In genomic region chr1:68197891-68198290, GRCh38 we compare ENCODE assay signal across 9 cellular contexts. TPM values are rescaled to one million over a fixed set of nuclear protein-coding genes. Genes with fewer than 3 reads are reported as not detected.
DNase-seq lines count a peak whose midpoint lies in the region; ATAC-seq and FAIRE-seq lines count a peak whose summit lies in the region.
"Had no signal": no experiment of that assay in that cellular context is flagged by ENCODE, and none has a peak within 500 bp of the region (broad histone marks: within the 10 kb centered on the region; RNA-seq: fewer than 3 reads in every experiment).

No MANE protein-coding gene starts in this region.

- no peak overlapping the region for H3K27ac ChIP-seq in right cardiac atrium (ENCODE audit: low read length)
- H3K27ac ChIP-seq in SK-N-MC, result peak overlapping the region; percentile 82

- DNase-seq in Right ventricle myocardium superior, result no peak
- no peak for DNase-seq in right cardiac atrium
- no peak for DNase-seq in SK-N-MC (ENCODE audit: low read depth, low spot score)
- DNase-seq in left lobe of liver (ENCODE audit: low spot score), result no peak
- DNase-seq in urothelium cell line (ENCODE audit: low spot score), result peak; percentile 54
- no peak for DNase-seq in NK-92 (lab: John Stamatoyannopoulos, UW; ENCODE audit: unreplicated experiment)
- no peak for DNase-seq in activated CD4-positive, alpha-beta T cell treated with anti-CD3 and anti-CD28 coated beads, Interleukin-2, amount 50 U/mL, for 48 hours
- DNase-seq: activated CD4-positive, alpha-beta T cell treated with anti-CD3 and anti-CD28 coated beads, Interleukin-2, amount 10 ng/mL, durations not matched to agents 7 days and 5 days had no signal

- peak; percentile 44 for ATAC-seq in Right ventricle myocardium superior (ENCODE audit: poor library complexity)
- no peak for ATAC-seq in right cardiac atrium
- peak; percentile 93 for ATAC-seq in left lobe of liver
- ATAC-seq in GM18867 (IDR thresholded peaks at IDR 0.05; ENCODE audit: unreplicated experiment), result no peak

- peak overlapping the region; percentile 61 for H3K9ac ChIP-seq in SK-N-MC (ENCODE audit: insufficient read length)

- intact Hi-C loops in Right ventricle myocardium superior (cut with DNase I), result no loop called here
- intact Hi-C loops in right cardiac atrium (cut with DNase I), result no loop called here

- no peaks in the 10 kb centered on the region for H3K27me3 ChIP-seq in right cardiac atrium (ENCODE audit: control insufficient read depth, insufficient read depth)

- WGBS in right cardiac atrium, result 95% methylated on average over 1 of the region's 1 CpG

- FAIRE-seq in urothelium cell line (lab: Jason Lieb, UNC), result no peak

- H3K4me1 ChIP-seq in right cardiac atrium (ENCODE audit: control insufficient read depth, insufficient read depth, low read length), result peaks cover 7% of the 10 kb centered on the region

- no peak overlapping the region for H3K4me3 ChIP-seq in right cardiac atrium (ENCODE audit: low read length)
- H3K4me3 ChIP-seq in SK-N-MC, result peak overlapping the region; percentile 59

- H3K36me3 ChIP-seq in SK-N-MC (ENCODE audit: insufficient read depth, low read length), result peaks cover 14% of the 10 kb centered on the region

- H3K9me3 ChIP-seq in right cardiac atrium (ENCODE audit: control insufficient read depth, low read length) (no peaks in the 10 kb centered on the region), SK-N-MC (ENCODE audit: low read depth, low read length) (no peaks in the 10 kb centered on the region)

RNA-seq across cellular contexts. Expression of gene WLS, which starts 34.4 kb away (rescaled TPM):
- total RNA-seq in Right ventricle myocardium superior (93.2 TPM), right cardiac atrium (100 to 1,000 TPM in 3 of 4 donors, 10 to 100 TPM in 1; 73.4 to 102 (median 102) TPM), left lobe of liver (11.2 TPM)
- 50.9 TPM for polyA plus RNA-seq in right cardiac atrium
- total RNA-seq: activated CD4-positive, alpha-beta T cell treated with anti-CD3 and anti-CD28 coated beads, Interleukin-2, amount 10 ng/mL, durations not matched to agents 7 days and 5 days had no signal

Comparison
In these comparisons a context has a peak if more than half of its experiments do, and no peak if none do; other contexts are left out.
1. ATAC-seq: peak in Right ventricle myocardium superior (single experiment) and left lobe of liver (single experiment); none in right cardiac atrium (0 of 2) and GM18867 (single experiment).